17 cellular contexts compared by ENCODE assay signal in the genomic region with DNA sequence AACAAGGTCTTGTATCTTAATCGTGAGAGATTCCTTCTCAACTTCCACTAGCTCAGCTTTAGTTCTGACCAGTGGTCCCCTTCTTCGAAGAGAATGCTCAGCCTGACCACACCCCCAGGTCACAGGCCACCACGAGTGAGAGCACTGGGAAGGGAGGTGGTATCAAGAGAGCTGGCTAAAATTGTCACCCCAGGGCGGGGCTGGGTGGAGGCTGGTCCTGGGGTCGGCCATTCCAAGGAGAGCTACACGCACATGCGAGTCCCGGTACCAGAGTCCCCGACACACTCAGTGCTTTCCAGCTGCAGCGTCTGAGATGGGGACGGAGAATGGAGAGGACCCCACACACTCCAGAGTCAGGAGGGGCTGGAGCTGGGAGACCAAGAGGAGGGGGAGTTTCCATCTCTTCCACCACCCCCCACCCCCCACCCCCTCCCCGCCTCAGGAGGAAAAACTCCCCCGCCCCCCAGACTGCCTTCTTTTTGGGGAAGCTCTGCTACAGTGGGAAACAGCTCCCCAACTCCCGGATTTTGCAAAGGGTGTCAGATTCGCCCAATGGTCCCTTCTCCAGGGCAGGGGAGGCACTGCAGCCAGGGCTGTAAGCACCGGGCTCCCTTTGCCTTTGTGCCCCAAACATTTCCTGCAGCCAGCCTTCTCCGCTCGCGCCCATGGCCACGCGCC. TPM values are rescaled to one million over a fixed set of nuclear protein-coding genes. Genes with fewer than 3 reads are reported as not detected.
DNase-seq lines count a peak whose midpoint lies in the region; ATAC-seq and TF ChIP-seq lines count a peak whose summit lies in the region.
"Had no signal": no experiment of that assay in that cellular context is flagged by ENCODE, and none has a peak within 500 bp of the region (broad histone marks: within the 10 kb centered on the region; RNA-seq: fewer than 3 reads in every experiment).

No MANE protein-coding gene starts in this region.

- peaks cover 16% of the 10 kb centered on the region for H3K4me1 ChIP-seq in HUES48 (ENCODE audit: control insufficient read depth, insufficient read depth, low read length)
- peaks cover 23 to 48% (median 45%) of the 10 kb centered on the region in 4 donors for H3K4me1 ChIP-seq in esophagus muscularis mucosa
- H3K4me1 ChIP-seq in neuronal stem cell (ENCODE audit: control insufficient read depth in 2 of 2, insufficient read depth in 1 of 2, low read depth in 1 of 2, low read length in 2 of 2): peaks cover 16 to 19% of the 10 kb centered on the region in 2 donors

- H3K27me3 ChIP-seq in HUES48 (ENCODE audit: control insufficient read depth, insufficient read depth, low read length): peaks cover 54% of the 10 kb centered on the region
- peaks cover 8 to 57% (median 21%) of the 10 kb centered on the region in 4 donors for H3K27me3 ChIP-seq in esophagus muscularis mucosa
- peaks cover 23 to 65% (median 56%) of the 10 kb centered on the region in 3 experiments for H3K27me3 ChIP-seq in neuronal stem cell (ENCODE audit: control insufficient read depth in 3 of 3, insufficient read depth in 3 of 3, low read depth in 1 of 3, low read length in 3 of 3)

- no peak overlapping the region for H2BK5ac ChIP-seq in neuronal stem cell (ENCODE audit: low read length)

- H3K23ac ChIP-seq in neuronal stem cell (ENCODE audit: low read depth, low read length, poor library complexity): no peak overlapping the region

- H3K36me3 ChIP-seq in HUES48 (ENCODE audit: control insufficient read depth, insufficient read depth, low read length) (no peaks in the 10 kb centered on the region), esophagus muscularis mucosa (no peaks in the 10 kb centered on the region), neuronal stem cell (replicated peaks in 1 of 2; ENCODE audit: control insufficient read depth in 2 of 2, insufficient read depth in 2 of 2, low read length in 2 of 2) (no peaks in the 10 kb centered on the region)

- H3K36me3 Mint-ChIP-seq in CD14-positive monocyte: peaks cover 14 to 16% of the 10 kb centered on the region in 2 donors

- H2AFZ ChIP-seq in neuronal stem cell (ENCODE audit: low read length): peak overlapping the region; percentile 23

- DNase-seq in CD14-positive monocyte (ENCODE audit: low spot score) (no peak), esophagus muscularis mucosa (ENCODE audit: extremely low spot score) (no peak), neuronal stem cell (ENCODE audit: low spot score) (no peak), GM13977 (ENCODE audit: low spot score) (no peak), NCI-H1694 treated with DMSO at 0.1 percent for 48 hours (lab: John Stamatoyannopoulos, UW) (no peak)
- DNase-seq: activated CD8-positive, alpha-beta memory T cell treated with anti-CD3 and anti-CD28 coated beads for 24 hours; activated effector memory CD4-positive, alpha-beta T cell treated with Interleukin-2 at 50 U/mL for 16 hours; AML-193; cortex of kidney; DMS79; NCI-H524 had no signal

- peaks cover 2 to 39% (median 19%) of the 10 kb centered on the region in 7 donors for H3K9me3 Mint-ChIP-seq in CD14-positive monocyte

- H2BK12ac ChIP-seq in neuronal stem cell (ENCODE audit: low read length): peak overlapping the region; percentile 12

- peak overlapping the region; percentile 72 for H3K18ac ChIP-seq in neuronal stem cell (ENCODE audit: low read length)

- peak overlapping the region; percentile 26 for H2BK120ac ChIP-seq in neuronal stem cell (ENCODE audit: low read depth, low read length)

- 43% methylated on average over 14 of the region's 21 CpGs for WGBS in esophagus muscularis mucosa
- WGBS in neuronal stem cell (ENCODE audit: extremely low coverage in 2 of 2, insufficient read length in 2 of 2, insufficient replicate concordance in 1 of 2), 2 donors: no CpG with 5 or more reads among the region's 21 CpGs

- H3K27me3 Mint-ChIP-seq in CD14-positive monocyte (ENCODE audit: low read depth in 3 of 3): peaks cover 70 to 91% (median 77%) of the 10 kb centered on the region in 3 donors

- TF ChIP-seq CTCF in CD14-positive monocyte (IDR thresholded peaks at IDR 0.05): no peak
- TF ChIP-seq CTCF in esophagus muscularis mucosa (IDR thresholded peaks at IDR 0.05): no peak
- no peak for TF ChIP-seq CTCF in GM13977 (IDR thresholded peaks at IDR 0.05; ENCODE audit: extremely low read depth, insufficient read depth, missing control alignments)

- TF ChIP-seq EP300 in esophagus muscularis mucosa (IDR thresholded peaks at IDR 0.05): no peak

- no peak overlapping the region for H3K4ac ChIP-seq in neuronal stem cell (ENCODE audit: low read length)

- H3K4me3 ChIP-seq in HUES48 (ENCODE audit: low read depth, low read length) (peak overlapping the region; percentile 37), esophagus muscularis mucosa (peak overlapping the region; percentile 55 to 61 (median 56)), neuronal stem cell (ENCODE audit: low read length in 2 of 2) (no peak overlapping the region)

- H3K27ac Mint-ChIP-seq in CD14-positive monocyte: no peak overlapping the region

- in situ Hi-C loops in GM13977 (cut with MboI; ENCODE audit: low pct_unique_long_range_greater_than_20kb, low sequenced_read_pairs, unreplicated experiment): no loop called here

- H3K27ac ChIP-seq in HUES48 (ENCODE audit: low read depth, low read length): no peak overlapping the region
- H3K27ac ChIP-seq in esophagus muscularis mucosa (replicated peaks in 1 of 4): no peak overlapping the region
- no peak overlapping the region for H3K27ac ChIP-seq in neuronal stem cell (replicated peaks; ENCODE audit: low read length)
- H3K27ac ChIP-seq: SK-N-MC had no signal

- no peak overlapping the region for H2BK15ac ChIP-seq in neuronal stem cell (ENCODE audit: low read length)

- H3K4me2 ChIP-seq in neuronal stem cell (ENCODE audit: insufficient read depth, low read length, poor library complexity, severe bottlenecking): peak overlapping the region; percentile 49

- H4K91ac ChIP-seq in neuronal stem cell (ENCODE audit: low read depth, low read length, poor library complexity): no peak overlapping the region

- H3K9me3 ChIP-seq in HUES48 (ENCODE audit: control insufficient read depth, insufficient read depth, low read length): no peaks in the 10 kb centered on the region
- no peaks in the 10 kb centered on the region for H3K9me3 ChIP-seq in esophagus muscularis mucosa
- no peaks in the 10 kb centered on the region for H3K9me3 ChIP-seq in neuronal stem cell (replicated peaks in 1 of 2; ENCODE audit: control insufficient read depth in 2 of 2, insufficient read depth in 1 of 2, low read depth in 1 of 2, low read length in 2 of 2)

- H4K8ac ChIP-seq in neuronal stem cell (ENCODE audit: low read depth, low read length): no peak overlapping the region

- no peak for TF ChIP-seq POLR2A in esophagus muscularis mucosa (IDR thresholded peaks at IDR 0.05; ENCODE audit: low read depth)

- no peak for ATAC-seq in GM21367 (IDR thresholded peaks at IDR 0.05; ENCODE audit: unreplicated experiment)
- ATAC-seq in HG03108 (IDR thresholded peaks at IDR 0.05; ENCODE audit: unreplicated experiment): no peak
- ATAC-seq: esophagus mucosa had no signal

- peaks cover 32% of the 10 kb centered on the region for H3K4me1 Mint-ChIP-seq in CD14-positive monocyte

- peaks cover 5% of the 10 kb centered on the region for H3K79me1 ChIP-seq in neuronal stem cell (ENCODE audit: low read depth, low read length)

- no peak overlapping the region for H3K9ac ChIP-seq in HUES48 (ENCODE audit: low read depth, low read length)
- H3K9ac ChIP-seq in neuronal stem cell (ENCODE audit: low read depth, low read length, poor library complexity): peak overlapping the region; percentile 14

- H3K4me3 Mint-ChIP-seq in CD14-positive monocyte: peak overlapping the region; percentile 39 to 71

- peak overlapping the region; percentile 98 for H2AK5ac ChIP-seq in neuronal stem cell (ENCODE audit: low read depth, low read length)

- intact Hi-C loops in CD14-positive monocyte (cut with micrococcal nuclease): no loop called here
- intact Hi-C loops in esophagus muscularis mucosa (cut with DNase I): no loop called here

- peak overlapping the region; percentile 56 for H3K14ac ChIP-seq in neuronal stem cell (ENCODE audit: low read length)

RNA-seq across cellular contexts. Expression of gene C1QL1, which starts 1.6 kb away (rescaled TPM):
- polyA plus RNA-seq in CD14-positive monocyte: not detected
- 10 to 100 TPM in 1 of 4 donors, 1 to 10 TPM in 3; 3.7 to 10.1 (median 6.3) TPM for total RNA-seq in esophagus muscularis mucosa
- 8.7 TPM for polyA plus RNA-seq in neuronal stem cell (2013, experiment 1 of 2)
- polyA plus RNA-seq in neuronal stem cell (2013, experiment 2 of 2): 8.7 TPM
- total RNA-seq: astrocyte had no signal

RNA-seq across cellular contexts. Expression of gene KIF18B, which starts 18.9 kb away (rescaled TPM):
- not detected for polyA plus RNA-seq in CD14-positive monocyte
- under 1 TPM in 1 of 4 donors, not detected in 3; 0.17 TPM for total RNA-seq in esophagus muscularis mucosa
- polyA plus RNA-seq in neuronal stem cell (2013, experiment 1 of 2): 32.8 TPM
- polyA plus RNA-seq in neuronal stem cell (2013, experiment 2 of 2): 32.5 TPM

RNA-seq across cellular contexts. Expression of gene GFAP, which starts 51.2 kb away (rescaled TPM):
- under 1 TPM; 0.18 to 0.33 TPM for polyA plus RNA-seq in CD14-positive monocyte
- 1 to 10 TPM in 2 of 4 donors, not detected in 2; 1.2 to 2.8 TPM for total RNA-seq in esophagus muscularis mucosa
- polyA plus RNA-seq in neuronal stem cell (2013, experiment 1 of 2): 0.20 TPM
- polyA plus RNA-seq in neuronal stem cell (2013, experiment 2 of 2): 0.17 TPM
- total RNA-seq: astrocyte, esophagus mucosa had no signal

Comparison
In these comparisons a context has a peak if more than half of its experiments do, and no peak if none do; other contexts are left out.
1. H3K4me3 ChIP-seq: peak in HUES48 (single experiment) and esophagus muscularis mucosa (4 of 4); none in neuronal stem cell (0 of 2).